34 cellular contexts compared by ENCODE assay signal in the genomic region with DNA sequence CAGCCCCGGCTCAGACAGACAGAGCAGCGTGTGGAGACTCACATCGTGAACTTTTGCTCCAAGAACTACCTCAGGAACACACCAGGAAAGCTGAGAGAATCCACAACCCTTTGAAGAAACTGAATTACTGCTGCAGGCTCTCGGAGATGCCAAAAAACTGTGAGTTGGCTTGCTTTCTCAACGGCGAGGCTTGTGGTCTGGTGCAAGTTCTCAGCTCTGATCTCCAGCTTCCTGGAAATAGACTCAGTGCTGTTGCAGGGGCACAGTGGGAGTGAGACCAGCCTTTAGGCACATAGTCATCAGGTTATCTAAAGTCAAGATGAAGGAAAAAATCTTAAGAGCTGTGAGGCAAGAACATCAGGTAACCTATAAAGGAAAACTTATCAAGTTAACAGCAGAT.
"Had no signal": no experiment of that assay in that cellular context is flagged by ENCODE, and none has a peak within 500 bp of the region (broad histone marks: within the 10 kb centered on the region; RNA-seq: fewer than 3 reads in every experiment).

No MANE protein-coding gene starts in this region.

- H3K36me3 ChIP-seq: brain microvascular endothelial cell, WERI-Rb-1 had no signal

- ATAC-seq: activated CD8-positive, alpha-beta memory T cell treated with anti-CD3 and anti-CD28 coated beads, Interleukin-2, amount 10 ng/mL, durations not matched to agents 7 days and 5 days; activated naive CD8-positive, alpha-beta T cell treated with anti-CD3 and anti-CD28 coated beads, Interleukin-2, amount 50 U/mL, for 24 hours had no signal

- H3K27ac Mint-ChIP-seq: activated CD4-positive, alpha-beta memory T cell treated with anti-CD3 and anti-CD28 coated beads, Interleukin-2, amount 10 ng/mL, durations not matched to agents 7 days and 5 days; activated CD8-positive, alpha-beta memory T cell treated with anti-CD3 and anti-CD28 coated beads, Interleukin-2, amount 10 ng/mL, durations not matched to agents 7 days and 5 days; activated naive CD4-positive, alpha-beta T cell treated with anti-CD3 and anti-CD28 coated beads, Interleukin-2, amount 10 ng/mL, durations not matched to agents 7 days and 5 days; activated naive CD8-positive, alpha-beta T cell; activated naive CD8-positive, alpha-beta T cell treated with anti-CD3 and anti-CD28 coated beads, Interleukin-2, amount 50 U/mL, for 24 hours had no signal

- H3K27ac ChIP-seq: brain microvascular endothelial cell, PC-9, RWPE1, WERI-Rb-1 had no signal

- H3K27me3 ChIP-seq: brain microvascular endothelial cell had no signal

- H3K4me1 Mint-ChIP-seq: activated CD4-positive, alpha-beta memory T cell treated with anti-CD3 and anti-CD28 coated beads, Interleukin-2, amount 10 ng/mL, durations not matched to agents 7 days and 5 days; activated CD8-positive, alpha-beta memory T cell treated with anti-CD3 and anti-CD28 coated beads, Interleukin-2, amount 10 ng/mL, durations not matched to agents 7 days and 5 days; activated naive CD4-positive, alpha-beta T cell treated with anti-CD3 and anti-CD28 coated beads, Interleukin-2, amount 10 ng/mL, durations not matched to agents 7 days and 5 days; activated naive CD8-positive, alpha-beta T cell treated with anti-CD3 and anti-CD28 coated beads, Interleukin-2, amount 50 U/mL, for 24 hours had no signal

- H3K27me3 Mint-ChIP-seq: activated CD4-positive, alpha-beta memory T cell treated with anti-CD3 and anti-CD28 coated beads, Interleukin-2, amount 10 ng/mL, durations not matched to agents 7 days and 5 days; activated CD8-positive, alpha-beta memory T cell treated with anti-CD3 and anti-CD28 coated beads, Interleukin-2, amount 10 ng/mL, durations not matched to agents 7 days and 5 days; activated naive CD4-positive, alpha-beta T cell treated with anti-CD3 and anti-CD28 coated beads, Interleukin-2, amount 10 ng/mL, durations not matched to agents 7 days and 5 days; activated naive CD8-positive, alpha-beta T cell; activated naive CD8-positive, alpha-beta T cell treated with anti-CD3 and anti-CD28 coated beads, Interleukin-2, amount 50 U/mL, for 24 hours had no signal

- H3K36me3 Mint-ChIP-seq: activated CD8-positive, alpha-beta memory T cell treated with anti-CD3 and anti-CD28 coated beads, Interleukin-2, amount 10 ng/mL, durations not matched to agents 7 days and 5 days; activated naive CD4-positive, alpha-beta T cell treated with anti-CD3 and anti-CD28 coated beads, Interleukin-2, amount 10 ng/mL, durations not matched to agents 7 days and 5 days; activated naive CD8-positive, alpha-beta T cell had no signal

- DNase-seq: activated CD4-positive, alpha-beta memory T cell treated with anti-CD3 and anti-CD28 coated beads, Interleukin-2, amount 10 ng/mL, durations not matched to agents 7 days and 5 days; activated CD4-positive, alpha-beta T cell treated with anti-CD3 and anti-CD28 coated beads for 1 hour; activated CD4-positive, alpha-beta T cell treated with anti-CD3 and anti-CD28 coated beads for 48 hours; activated CD4-positive, CD25-positive, alpha-beta regulatory T cell; activated CD8-positive, alpha-beta memory T cell treated with anti-CD3 and anti-CD28 coated beads for 24 hours; activated CD8-positive, alpha-beta memory T cell treated with anti-CD3 and anti-CD28 coated beads, Interleukin-2, amount 10 ng/mL, durations not matched to agents 7 days and 5 days; activated CD8-positive, alpha-beta memory T cell treated with anti-CD3 and anti-CD28 coated beads, Interleukin-2, amount 50 U/mL, for 48 hours; activated effector memory CD4-positive, alpha-beta T cell treated with Interleukin-2 at 50 U/mL for 16 hours; activated naive CD4-positive, alpha-beta T cell treated with anti-CD3 and anti-CD28 coated beads, Interleukin-2, amount 10 ng/mL, durations not matched to agents 7 days and 5 days; activated naive CD8-positive, alpha-beta T cell treated with anti-CD3 and anti-CD28 coated beads, Interleukin-2, amount 50 U/mL, for 24 hours; activated T-cell treated with anti-CD3 and anti-CD28 coated beads, Interleukin-2, amount 50 U/mL, for 48 hours; anterior cingulate cortex; brain microvascular endothelial cell; central memory CD4-positive, alpha-beta T cell; Karpas-422; KBM-7; NCI-H1048; NCI-H1105 treated with DMSO at 0.1 percent for 48 hours; NCI-H1436; NCI-H1694 treated with DMSO at 0.1 percent for 48 hours; NCI-H2029; NCI-H2171; NCI-H510A; NCI-H526; NCI-H748 treated with DMSO at 0.1 percent for 48 hours; PC-9; Right ventricle myocardium superior; SW 1271; T-helper 1 cell; T-helper 2 cell; T-helper 9 cell; WERI-Rb-1 had no signal

- H3K4me3 ChIP-seq: PC-9 had no signal

- H3K4me3 Mint-ChIP-seq: activated CD4-positive, alpha-beta memory T cell treated with anti-CD3 and anti-CD28 coated beads, Interleukin-2, amount 10 ng/mL, durations not matched to agents 7 days and 5 days; activated CD8-positive, alpha-beta memory T cell treated with anti-CD3 and anti-CD28 coated beads, Interleukin-2, amount 10 ng/mL, durations not matched to agents 7 days and 5 days; activated naive CD4-positive, alpha-beta T cell treated with anti-CD3 and anti-CD28 coated beads, Interleukin-2, amount 10 ng/mL, durations not matched to agents 7 days and 5 days; activated naive CD8-positive, alpha-beta T cell; activated naive CD8-positive, alpha-beta T cell treated with anti-CD3 and anti-CD28 coated beads, Interleukin-2, amount 50 U/mL, for 24 hours had no signal
